In genomic region chr6:159973406-159973805, GRCh38 we compare ENCODE assay signal across 11 cellular contexts. TPM values are rescaled to one million over a fixed set of nuclear protein-coding genes. Genes with fewer than 3 reads are reported as not detected.
A peak's percentile ranks its signal among the peaks of the same experiment; 100 is the strongest.
DNase-seq lines count a peak whose midpoint lies in the region; ATAC-seq and TF ChIP-seq lines count a peak whose summit lies in the region.
"Had no signal": no experiment of that assay in that cellular context is flagged by ENCODE, and none has a peak within 500 bp of the region (broad histone marks: within the 10 kb centered on the region; RNA-seq: fewer than 3 reads in every experiment).

No MANE protein-coding gene starts in this region.

- intact Hi-C loops in Caco-2 (cut with micrococcal nuclease; ENCODE audit: unreplicated experiment) = no loop called here

- H3K4me3 Mint-ChIP-seq in activated naive CD8-positive, alpha-beta T cell treated with anti-CD3 and anti-CD28 coated beads, Interleukin-2, amount 50 U/mL, for 24 hours = peak overlapping the region; percentile 97
- H3K4me3 Mint-ChIP-seq in osteocyte (ENCODE audit: unreplicated experiment) = no peak overlapping the region
- no peak overlapping the region for H3K4me3 Mint-ChIP-seq in Caco-2 (ENCODE audit: unreplicated experiment)

- H3K4me3 ChIP-seq in HFF-Myc (replicated peaks; ENCODE audit: low read depth, low read length) (no peak overlapping the region), Caco-2 (ENCODE audit: low read depth, low read length) (no peak overlapping the region)

- no peak for ATAC-seq in activated naive CD8-positive, alpha-beta T cell treated with anti-CD3 and anti-CD28 coated beads, Interleukin-2, amount 50 U/mL, for 24 hours
- ATAC-seq in HG02623 (IDR thresholded peaks at IDR 0.05; ENCODE audit: unreplicated experiment) = no peak
- no peak for ATAC-seq in GM18517 (IDR thresholded peaks at IDR 0.05; ENCODE audit: unreplicated experiment)

- peaks cover 82% of the 10 kb centered on the region for H3K4me1 Mint-ChIP-seq in activated naive CD8-positive, alpha-beta T cell treated with anti-CD3 and anti-CD28 coated beads, Interleukin-2, amount 50 U/mL, for 24 hours
- H3K4me1 Mint-ChIP-seq in osteocyte (ENCODE audit: unreplicated experiment) = peaks cover 75% of the 10 kb centered on the region
- peaks cover 21% of the 10 kb centered on the region for H3K4me1 Mint-ChIP-seq in Caco-2 (ENCODE audit: low read depth, unreplicated experiment)

- H3K4me1 ChIP-seq in Caco-2 = peaks cover 8% of the 10 kb centered on the region

- BruUV-seq in Caco-2 (replicated peaks; lab: Mats Ljungman, UMichigan) = no TSS peak

- no peaks in the 10 kb centered on the region for H3K27me3 ChIP-seq in Caco-2 (replicated peaks; ENCODE audit: control insufficient read depth, insufficient read depth, low read length)

- H3K27me3 Mint-ChIP-seq in activated naive CD8-positive, alpha-beta T cell treated with anti-CD3 and anti-CD28 coated beads, Interleukin-2, amount 50 U/mL, for 24 hours = no peaks in the 10 kb centered on the region
- H3K27me3 Mint-ChIP-seq in osteocyte (ENCODE audit: unreplicated experiment) (no peaks in the 10 kb centered on the region), Caco-2 (ENCODE audit: insufficient read depth, unreplicated experiment) (no peaks in the 10 kb centered on the region)

- no peaks in the 10 kb centered on the region; the same call in 1 of the 2 replicates for H3K36me3 ChIP-seq in Caco-2 (ENCODE audit: control insufficient read depth, insufficient read depth, low read length)

- CTCF ChIA-PET in Caco-2 (lab: Charles Lee) = no interaction called here

- H3K27ac Mint-ChIP-seq in activated naive CD8-positive, alpha-beta T cell treated with anti-CD3 and anti-CD28 coated beads, Interleukin-2, amount 50 U/mL, for 24 hours = peak overlapping the region; percentile 92
- peak overlapping the region; percentile 66 for H3K27ac Mint-ChIP-seq in osteocyte (ENCODE audit: unreplicated experiment)
- no peak overlapping the region for H3K27ac Mint-ChIP-seq in Caco-2 (ENCODE audit: unreplicated experiment)

- POLR2A ChIA-PET in Caco-2 (lab: Charles Lee) = no interaction called here

- no peaks in the 10 kb centered on the region for H3K9me3 Mint-ChIP-seq in activated naive CD8-positive, alpha-beta T cell treated with anti-CD3 and anti-CD28 coated beads, Interleukin-2, amount 50 U/mL, for 24 hours
- H3K9me3 Mint-ChIP-seq in osteocyte (ENCODE audit: unreplicated experiment) = no peaks in the 10 kb centered on the region
- H3K9me3 Mint-ChIP-seq in Caco-2 (ENCODE audit: unreplicated experiment) = no peaks in the 10 kb centered on the region

- DNase-seq in NCI-H2171 treated with DMSO at 0.1 percent for 48 hours (lab: John Stamatoyannopoulos, UW) (peak; percentile 28), NCI-H2171 (lab: John Stamatoyannopoulos, UW) (no peak), HFF-Myc (ENCODE audit: extremely low read depth, low read depth) (peak; percentile 74), osteocyte (ENCODE audit: extremely low spot score, unreplicated experiment) (no peak), Caco-2 (no peak)
- no peak for DNase-seq in activated naive CD8-positive, alpha-beta T cell treated with anti-CD3 and anti-CD28 coated beads, Interleukin-2, amount 50 U/mL, for 24 hours
- DNase-seq: activated T-cell treated with anti-CD3 and anti-CD28 coated beads, Interleukin-2, amount 50 U/mL, for 48 hours; GDM1; kidney had no signal

- H3K9me3 ChIP-seq in Caco-2 = no peaks in the 10 kb centered on the region

- H3K36me3 Mint-ChIP-seq in activated naive CD8-positive, alpha-beta T cell treated with anti-CD3 and anti-CD28 coated beads, Interleukin-2, amount 50 U/mL, for 24 hours (ENCODE audit: low read depth) = peaks cover 41% of the 10 kb centered on the region
- H3K36me3 Mint-ChIP-seq in osteocyte (ENCODE audit: unreplicated experiment) = peaks cover 8% of the 10 kb centered on the region
- peaks cover 18% of the 10 kb centered on the region for H3K36me3 Mint-ChIP-seq in Caco-2 (ENCODE audit: insufficient read depth, unreplicated experiment)

- TF ChIP-seq CTCF in HFF-Myc (IDR thresholded peaks at IDR 0.05; ENCODE audit: low read depth, low read length, missing control alignments) (no peak), osteocyte (IDR thresholded peaks at IDR 0.05) (no peak), Caco-2 (IDR thresholded peaks at IDR 0.05; ENCODE audit: insufficient read depth in 1 of 2, low read depth in 1 of 2, low read length in 1 of 2, severe bottlenecking in 1 of 2, unreplicated experiment in 1 of 2) (no peak)

RNA-seq across cellular contexts. Expression of gene IGF2R, which starts 4.5 kb away (rescaled TPM):
- total RNA-seq in osteocyte (196 and 218 TPM in 2 replicates), Caco-2 (2022) (91.1 and 92.2 TPM in 2 replicates)

Comparison
In these comparisons a context has a peak if more than half of its experiments do, and no peak if none do; other contexts are left out.
1. DNase-seq: peak in NCI-H2171 treated with DMSO at 0.1 percent for 48 hours (single experiment) and HFF-Myc (single experiment); none in NCI-H2171 (single experiment), activated naive CD8-positive, alpha-beta T cell treated with anti-CD3 and anti-CD28 coated beads, Interleukin-2, amount 50 U/mL, for 24 hours (single experiment), osteocyte (single experiment) and Caco-2 (0 of 2).